1 cellular context compared by ENCODE assay signal in the genomic region with DNA sequence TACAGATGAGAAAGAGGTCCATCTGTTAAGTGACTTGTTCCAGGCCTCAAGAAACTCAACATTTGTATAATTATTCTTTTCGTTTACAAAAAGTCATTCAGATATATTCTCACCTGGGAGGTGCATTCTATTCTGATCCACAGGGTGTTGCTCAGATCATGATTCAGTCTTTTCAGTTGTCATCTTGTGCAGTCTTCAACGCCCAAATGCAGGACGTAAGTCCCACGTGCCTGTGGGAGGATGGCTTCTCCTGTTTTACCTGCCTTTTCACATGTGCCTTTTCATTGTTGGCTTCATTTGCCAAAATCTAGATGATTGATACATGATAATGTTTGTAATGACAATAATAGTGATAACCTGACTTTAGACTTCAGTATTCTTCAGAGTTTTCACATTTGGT.
TF ChIP-seq lines count a peak whose summit lies in the region.

No MANE protein-coding gene starts in this region.

TF ChIP-seq in GM23338, 12 proteins besides CTCF, POLR2A, EP300 and RAD21 (continued from another document):
- TF ChIP-seq, protein P1, sequence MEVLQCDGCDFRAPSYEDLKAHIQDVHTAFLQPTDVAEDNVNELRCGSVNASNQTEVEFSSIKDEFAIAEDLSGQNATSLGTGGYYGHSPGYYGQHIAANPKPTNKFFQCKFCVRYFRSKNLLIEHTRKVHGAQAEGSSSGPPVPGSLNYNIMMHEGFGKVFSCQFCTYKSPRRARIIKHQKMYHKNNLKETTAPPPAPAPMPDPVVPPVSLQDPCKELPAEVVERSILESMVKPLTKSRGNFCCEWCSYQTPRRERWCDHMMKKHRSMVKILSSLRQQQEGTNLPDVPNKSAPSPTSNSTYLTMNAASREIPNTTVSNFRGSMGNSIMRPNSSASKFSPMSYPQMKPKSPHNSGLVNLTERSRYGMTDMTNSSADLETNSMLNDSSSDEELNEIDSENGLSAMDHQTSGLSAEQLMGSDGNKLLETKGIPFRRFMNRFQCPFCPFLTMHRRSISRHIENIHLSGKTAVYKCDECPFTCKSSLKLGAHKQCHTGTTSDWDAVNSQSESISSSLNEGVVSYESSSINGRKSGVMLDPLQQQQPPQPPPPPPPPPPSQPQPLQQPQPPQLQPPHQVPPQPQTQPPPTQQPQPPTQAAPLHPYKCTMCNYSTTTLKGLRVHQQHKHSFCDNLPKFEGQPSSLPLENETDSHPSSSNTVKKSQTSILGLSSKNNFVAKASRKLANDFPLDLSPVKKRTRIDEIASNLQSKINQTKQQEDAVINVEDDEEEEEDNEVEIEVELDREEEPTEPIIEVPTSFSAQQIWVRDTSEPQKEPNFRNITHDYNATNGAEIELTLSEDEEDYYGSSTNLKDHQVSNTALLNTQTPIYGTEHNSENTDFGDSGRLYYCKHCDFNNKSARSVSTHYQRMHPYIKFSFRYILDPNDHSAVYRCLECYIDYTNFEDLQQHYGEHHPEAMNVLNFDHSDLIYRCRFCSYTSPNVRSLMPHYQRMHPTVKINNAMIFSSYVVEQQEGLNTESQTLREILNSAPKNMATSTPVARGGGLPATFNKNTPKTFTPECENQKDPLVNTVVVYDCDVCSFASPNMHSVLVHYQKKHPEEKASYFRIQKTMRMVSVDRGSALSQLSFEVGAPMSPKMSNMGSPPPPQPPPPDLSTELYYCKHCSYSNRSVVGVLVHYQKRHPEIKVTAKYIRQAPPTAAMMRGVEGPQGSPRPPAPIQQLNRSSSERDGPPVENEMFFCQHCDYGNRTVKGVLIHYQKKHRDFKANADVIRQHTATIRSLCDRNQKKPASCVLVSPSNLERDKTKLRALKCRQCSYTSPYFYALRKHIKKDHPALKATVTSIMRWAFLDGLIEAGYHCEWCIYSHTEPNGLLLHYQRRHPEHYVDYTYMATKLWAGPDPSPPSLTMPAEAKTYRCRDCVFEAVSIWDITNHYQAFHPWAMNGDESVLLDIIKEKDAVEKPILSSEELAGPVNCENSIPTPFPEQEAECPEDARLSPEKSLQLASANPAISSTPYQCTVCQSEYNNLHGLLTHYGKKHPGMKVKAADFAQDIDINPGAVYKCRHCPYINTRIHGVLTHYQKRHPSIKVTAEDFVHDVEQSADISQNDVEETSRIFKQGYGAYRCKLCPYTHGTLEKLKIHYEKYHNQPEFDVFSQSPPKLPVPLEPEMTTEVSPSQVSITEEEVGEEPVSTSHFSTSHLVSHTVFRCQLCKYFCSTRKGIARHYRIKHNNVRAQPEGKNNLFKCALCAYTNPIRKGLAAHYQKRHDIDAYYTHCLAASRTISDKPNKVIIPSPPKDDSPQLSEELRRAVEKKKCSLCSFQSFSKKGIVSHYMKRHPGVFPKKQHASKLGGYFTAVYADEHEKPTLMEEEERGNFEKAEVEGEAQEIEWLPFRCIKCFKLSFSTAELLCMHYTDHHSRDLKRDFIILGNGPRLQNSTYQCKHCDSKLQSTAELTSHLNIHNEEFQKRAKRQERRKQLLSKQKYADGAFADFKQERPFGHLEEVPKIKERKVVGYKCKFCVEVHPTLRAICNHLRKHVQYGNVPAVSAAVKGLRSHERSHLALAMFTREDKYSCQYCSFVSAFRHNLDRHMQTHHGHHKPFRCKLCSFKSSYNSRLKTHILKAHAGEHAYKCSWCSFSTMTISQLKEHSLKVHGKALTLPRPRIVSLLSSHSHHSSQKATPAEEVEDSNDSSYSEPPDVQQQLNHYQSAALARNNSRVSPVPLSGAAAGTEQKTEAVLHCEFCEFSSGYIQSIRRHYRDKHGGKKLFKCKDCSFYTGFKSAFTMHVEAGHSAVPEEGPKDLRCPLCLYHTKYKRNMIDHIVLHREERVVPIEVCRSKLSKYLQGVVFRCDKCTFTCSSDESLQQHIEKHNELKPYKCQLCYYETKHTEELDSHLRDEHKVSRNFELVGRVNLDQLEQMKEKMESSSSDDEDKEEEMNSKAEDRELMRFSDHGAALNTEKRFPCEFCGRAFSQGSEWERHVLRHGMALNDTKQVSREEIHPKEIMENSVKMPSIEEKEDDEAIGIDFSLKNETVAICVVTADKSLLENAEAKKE (CRISPR knock-in tag; IDR thresholded peaks at IDR 0.05): no peak
- TF ChIP-seq STAT1 (IDR thresholded peaks at IDR 0.05; ENCODE audit: unreplicated experiment): no peak
- TF ChIP-seq NANOG (IDR thresholded peaks at IDR 0.05; ENCODE audit: borderline replicate concordance): no peak
- TF ChIP-seq, protein P2, sequence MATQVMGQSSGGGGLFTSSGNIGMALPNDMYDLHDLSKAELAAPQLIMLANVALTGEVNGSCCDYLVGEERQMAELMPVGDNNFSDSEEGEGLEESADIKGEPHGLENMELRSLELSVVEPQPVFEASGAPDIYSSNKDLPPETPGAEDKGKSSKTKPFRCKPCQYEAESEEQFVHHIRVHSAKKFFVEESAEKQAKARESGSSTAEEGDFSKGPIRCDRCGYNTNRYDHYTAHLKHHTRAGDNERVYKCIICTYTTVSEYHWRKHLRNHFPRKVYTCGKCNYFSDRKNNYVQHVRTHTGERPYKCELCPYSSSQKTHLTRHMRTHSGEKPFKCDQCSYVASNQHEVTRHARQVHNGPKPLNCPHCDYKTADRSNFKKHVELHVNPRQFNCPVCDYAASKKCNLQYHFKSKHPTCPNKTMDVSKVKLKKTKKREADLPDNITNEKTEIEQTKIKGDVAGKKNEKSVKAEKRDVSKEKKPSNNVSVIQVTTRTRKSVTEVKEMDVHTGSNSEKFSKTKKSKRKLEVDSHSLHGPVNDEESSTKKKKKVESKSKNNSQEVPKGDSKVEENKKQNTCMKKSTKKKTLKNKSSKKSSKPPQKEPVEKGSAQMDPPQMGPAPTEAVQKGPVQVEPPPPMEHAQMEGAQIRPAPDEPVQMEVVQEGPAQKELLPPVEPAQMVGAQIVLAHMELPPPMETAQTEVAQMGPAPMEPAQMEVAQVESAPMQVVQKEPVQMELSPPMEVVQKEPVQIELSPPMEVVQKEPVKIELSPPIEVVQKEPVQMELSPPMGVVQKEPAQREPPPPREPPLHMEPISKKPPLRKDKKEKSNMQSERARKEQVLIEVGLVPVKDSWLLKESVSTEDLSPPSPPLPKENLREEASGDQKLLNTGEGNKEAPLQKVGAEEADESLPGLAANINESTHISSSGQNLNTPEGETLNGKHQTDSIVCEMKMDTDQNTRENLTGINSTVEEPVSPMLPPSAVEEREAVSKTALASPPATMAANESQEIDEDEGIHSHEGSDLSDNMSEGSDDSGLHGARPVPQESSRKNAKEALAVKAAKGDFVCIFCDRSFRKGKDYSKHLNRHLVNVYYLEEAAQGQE (IDR thresholded peaks at IDR 0.05; ENCODE audit: unreplicated experiment): no peak
- TF ChIP-seq, protein P3, sequence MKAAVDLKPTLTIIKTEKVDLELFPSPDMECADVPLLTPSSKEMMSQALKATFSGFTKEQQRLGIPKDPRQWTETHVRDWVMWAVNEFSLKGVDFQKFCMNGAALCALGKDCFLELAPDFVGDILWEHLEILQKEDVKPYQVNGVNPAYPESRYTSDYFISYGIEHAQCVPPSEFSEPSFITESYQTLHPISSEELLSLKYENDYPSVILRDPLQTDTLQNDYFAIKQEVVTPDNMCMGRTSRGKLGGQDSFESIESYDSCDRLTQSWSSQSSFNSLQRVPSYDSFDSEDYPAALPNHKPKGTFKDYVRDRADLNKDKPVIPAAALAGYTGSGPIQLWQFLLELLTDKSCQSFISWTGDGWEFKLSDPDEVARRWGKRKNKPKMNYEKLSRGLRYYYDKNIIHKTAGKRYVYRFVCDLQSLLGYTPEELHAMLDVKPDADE (IDR thresholded peaks at IDR 0.05): no peak
- TF ChIP-seq POLR2AphosphoS5 (IDR thresholded peaks at IDR 0.05; ENCODE audit: low read depth): no peak
- TF ChIP-seq ZNF114 (CRISPR knock-in tag; IDR thresholded peaks at IDR 0.05): no peak
- TF ChIP-seq CREB1 (CRISPR knock-in tag; IDR thresholded peaks at IDR 0.05; ENCODE audit: low read depth): no peak
